9 cellular contexts compared by ENCODE assay signal in genomic region chr4:163492951-163493504, GRCh38. TPM values are rescaled to one million over a fixed set of nuclear protein-coding genes. Genes with fewer than 3 reads are reported as not detected.
DNase-seq lines count a peak whose midpoint lies in the region; ATAC-seq lines count a peak whose summit lies in the region.
"Had no signal": no experiment of that assay in that cellular context is flagged by ENCODE, and none has a peak within 500 bp of the region (broad histone marks: within the 10 kb centered on the region; RNA-seq: fewer than 3 reads in every experiment).

No MANE protein-coding gene starts in this region.

- no peak for DNase-seq in activated naive CD4-positive, alpha-beta T cell treated with anti-CD3 and anti-CD28 coated beads for 36 hours
- no peak for DNase-seq in activated naive CD4-positive, alpha-beta T cell treated with anti-CD3 and anti-CD28 coated beads, Interleukin-2, amount 50 U/mL, for 16 hours
- peak; percentile 21 for DNase-seq in NAMALWA (ENCODE audit: low spot score)
- DNase-seq in caudate nucleus (lab: John Stamatoyannopoulos, UW): no peak
- DNase-seq in stimulated activated effector memory CD8-positive, alpha-beta T cell treated with anti-CD3 and anti-CD28 coated beads, Interleukin-12 subunit alpha, Interleukin-12 subunit beta, amount 100 ng/mL, for 72 hours (ENCODE audit: low spot score in 2 of 2): no peak
- no peak for DNase-seq in DMS79 treated with DMSO at 0.1 percent for 48 hours (lab: John Stamatoyannopoulos, UW)
- DNase-seq: posterior cingulate gyrus had no signal

- intact Hi-C loops in activated naive CD4-positive, alpha-beta T cell treated with anti-CD3 and anti-CD28 coated beads for 36 hours (cut with micrococcal nuclease): loop anchor here (5.0 to 10.0 kb wide), 2 partner anchors 179 to 1462 kb away; no protein-coding TSS in a partner anchor

- CTCF ChIA-PET in activated naive CD4-positive, alpha-beta T cell treated with anti-CD3 and anti-CD28 coated beads for 36 hours (lab: Charles Lee): interaction anchor here (0.9 to 2.9 kb wide), 2 partner anchors 9 to 57 kb away, joined by 4 to 29 read pairs; no protein-coding TSS in a partner anchor

- H3K27me3 Mint-ChIP-seq in activated naive CD4-positive, alpha-beta T cell treated with anti-CD3 and anti-CD28 coated beads for 36 hours (ENCODE audit: low read depth): peaks cover 5% of the 10 kb centered on the region

- peak overlapping the region; percentile 83 for H3K4me3 Mint-ChIP-seq in activated naive CD4-positive, alpha-beta T cell treated with anti-CD3 and anti-CD28 coated beads for 36 hours
- H3K4me3 Mint-ChIP-seq in stimulated activated effector memory CD8-positive, alpha-beta T cell treated with anti-CD3 and anti-CD28 coated beads, Interleukin-12 subunit alpha, Interleukin-12 subunit beta, amount 100 ng/mL, for 72 hours: peak overlapping the region; percentile 99

- H3K9me3 Mint-ChIP-seq in activated naive CD4-positive, alpha-beta T cell treated with anti-CD3 and anti-CD28 coated beads for 36 hours: no peaks in the 10 kb centered on the region
- no peaks in the 10 kb centered on the region for H3K9me3 Mint-ChIP-seq in stimulated activated effector memory CD8-positive, alpha-beta T cell treated with anti-CD3 and anti-CD28 coated beads, Interleukin-12 subunit alpha, Interleukin-12 subunit beta, amount 100 ng/mL, for 72 hours

- H3K36me3 Mint-ChIP-seq in activated naive CD4-positive, alpha-beta T cell treated with anti-CD3 and anti-CD28 coated beads for 36 hours (ENCODE audit: low read depth): peaks cover 14% of the 10 kb centered on the region
- H3K36me3 Mint-ChIP-seq in stimulated activated effector memory CD8-positive, alpha-beta T cell treated with anti-CD3 and anti-CD28 coated beads, Interleukin-12 subunit alpha, Interleukin-12 subunit beta, amount 100 ng/mL, for 72 hours: peaks cover 26% of the 10 kb centered on the region

- H3K4me1 Mint-ChIP-seq in activated naive CD4-positive, alpha-beta T cell treated with anti-CD3 and anti-CD28 coated beads for 36 hours (ENCODE audit: low read depth): peaks cover 24% of the 10 kb centered on the region
- H3K4me1 Mint-ChIP-seq in stimulated activated effector memory CD8-positive, alpha-beta T cell treated with anti-CD3 and anti-CD28 coated beads, Interleukin-12 subunit alpha, Interleukin-12 subunit beta, amount 100 ng/mL, for 72 hours: peaks cover 33% of the 10 kb centered on the region

- peak overlapping the region; percentile 61 for H3K27ac ChIP-seq in caudate nucleus (ENCODE audit: low read depth, low read length)

- ATAC-seq in stimulated activated effector memory CD8-positive, alpha-beta T cell treated with anti-CD3 and anti-CD28 coated beads, Interleukin-12 subunit alpha, Interleukin-12 subunit beta, amount 100 ng/mL, for 72 hours: no peak
- ATAC-seq in HG03045 (IDR thresholded peaks at IDR 0.05; ENCODE audit: unreplicated experiment): no peak
- no peak for ATAC-seq in GM21447 (IDR thresholded peaks at IDR 0.05; ENCODE audit: unreplicated experiment)

- peak overlapping the region; percentile 99 for H3K27ac Mint-ChIP-seq in activated naive CD4-positive, alpha-beta T cell treated with anti-CD3 and anti-CD28 coated beads for 36 hours
- H3K27ac Mint-ChIP-seq in stimulated activated effector memory CD8-positive, alpha-beta T cell treated with anti-CD3 and anti-CD28 coated beads, Interleukin-12 subunit alpha, Interleukin-12 subunit beta, amount 100 ng/mL, for 72 hours: peak overlapping the region; percentile 100

RNA-seq across cellular contexts. Expression of gene TMA16, which starts 1.5 kb away (rescaled TPM):
- 10 to 100 TPM; 45.1 to 46.7 TPM for total RNA-seq in activated naive CD4-positive, alpha-beta T cell treated with anti-CD3 and anti-CD28 coated beads for 36 hours

RNA-seq across cellular contexts. Expression of gene TKTL2, which starts 19.5 kb away (rescaled TPM):
- not detected for total RNA-seq in activated naive CD4-positive, alpha-beta T cell treated with anti-CD3 and anti-CD28 coated beads for 36 hours
